Comparison of ENCODE assay signal across 8 cellular contexts in genomic region chr1:45011837-45012638, GRCh38. TPM values are rescaled to one million over a fixed set of nuclear protein-coding genes. Genes with fewer than 3 reads are reported as not detected.
DNase-seq lines count a peak whose midpoint lies in the region; ATAC-seq, FAIRE-seq and TF ChIP-seq lines count a peak whose summit lies in the region.

Gene UROD (plus strand): TSS chr1:45012254. CDS start chr1:45012266, 12 bp downstream.

- no peaks in the 10 kb centered on the region for H3K9me3 ChIP-seq in A549

- FAIRE-seq in A549 (lab: Jason Lieb, UNC), result no peak

- peak; percentile 42 for TF ChIP-seq POLR2A in A549 (IDR thresholded peaks at IDR 0.05; ENCODE audit: low read length)

- CTCF ChIA-PET in A549 (lab: Yijun Ruan, JAX), result interaction anchor here (0.7 to 20.8 kb wide), 7 partner anchors 25 to 481 kb away, joined by 3 to 488 read pairs (median 3); no protein-coding TSS in a partner anchor
- CTCF ChIA-PET in WTC11 (lab: Charles Lee), result interaction anchor here (0.8 to 13.0 kb wide), 18 partner anchors 21 to 480 kb away, joined by 3 to 317 read pairs (median 4); partner anchors contain the start of genes EIF2B3, PLK3 and TESK2

- H3K4me1 Mint-ChIP-seq in WTC11 (peaks cover 21% of the 10 kb centered on the region), immature natural killer cell (peaks cover 47 to 61% of the 10 kb centered on the region in 2 donors)

- no peak for TF ChIP-seq EP300 in A549 (IDR thresholded peaks at IDR 0.05)

- H3K36me3 Mint-ChIP-seq in WTC11, result peaks cover 2% of the 10 kb centered on the region
- peaks cover 11 to 12% (median 11%) of the 10 kb centered on the region in 3 donors for H3K36me3 Mint-ChIP-seq in immature natural killer cell

- H3K4me3 ChIP-seq in A549 (peak within 1 kb of the TSS; percentile 97), cardiac fibroblast (replicated peaks in 1 of 2; ENCODE audit: low read depth in 2 of 2, low read length in 2 of 2) (peak within 1 kb of the TSS; percentile 76 to 100)

- peaks cover 5% of the 10 kb centered on the region; the same call in 1 of the 2 replicates for H3K27me3 Mint-ChIP-seq in WTC11 (ENCODE audit: low read depth)
- peaks cover 2 to 4% (median 3%) of the 10 kb centered on the region in 3 donors for H3K27me3 Mint-ChIP-seq in immature natural killer cell (ENCODE audit: low read depth in 3 of 3)

- ATAC-seq in A549 (peak; percentile 60 to 85), GM18867 (IDR thresholded peaks at IDR 0.05; ENCODE audit: unreplicated experiment) (peak; percentile 60), HG03139 (IDR thresholded peaks at IDR 0.05; ENCODE audit: unreplicated experiment) (peak; percentile 61), WTC11 (peak; percentile 63)

- H3K27ac Mint-ChIP-seq in WTC11, result peak within 1 kb of the TSS; percentile 77
- H3K27ac Mint-ChIP-seq in immature natural killer cell, result peak within 1 kb of the TSS; percentile 86 to 97 (median 92)

- peaks cover 8% of the 10 kb centered on the region; the same call in 2 of the 3 replicates for H3K4me1 ChIP-seq in A549

- no peak for TF ChIP-seq RAD21 in A549 (conservative IDR thresholded peaks at IDR 0.05 in 1 of 2, IDR thresholded peaks at IDR 0.05 in 1 of 2)

- TF ChIP-seq CTCF in A549 (IDR thresholded peaks at IDR 0.05), result no peak
- no peak for TF ChIP-seq CTCF in WTC11 (IDR thresholded peaks at IDR 0.05)
- TF ChIP-seq CTCF in cardiac fibroblast (IDR thresholded peaks at IDR 0.05; ENCODE audit: low read depth, low read length), result no peak

- H3K27ac ChIP-seq in A549, result peak within 1 kb of the TSS; percentile 67 to 93

- POLR2A ChIA-PET in A549 (lab: Yijun Ruan, JAX) (interaction anchor here (0.7 to 3.4 kb wide), 10 partner anchors 25 to 510 kb away, joined by 3 to 57 read pairs (median 6); partner anchors contain the start of genes CCDC163, EIF2B3, MMACHC and MUTYH), WTC11 (lab: Charles Lee) (interaction anchor here (0.5 to 2.7 kb wide), 14 partner anchors 11 to 510 kb away, joined by 3 to 11 read pairs (median 4); partner anchors contain the start of genes EIF2B3, PLK3, PRDX1 and PTCH2)

- DNase-seq in A549 (ENCODE audit: low read depth in 1 of 2, low spot score in 1 of 2) (peak; percentile 92 to 94), NCI-H2227 (lab: John Stamatoyannopoulos, UW; ENCODE audit: unreplicated experiment) (peak; percentile 96), WTC11 (ENCODE audit: low spot score) (peak; percentile 94), cardiac fibroblast (ENCODE audit: low read depth in 2 of 2) (peak; percentile 98), immature natural killer cell (peak; percentile 85 to 88 (median 87)), smooth muscle cell of the brain vasculature (ENCODE audit: low read depth, low spot score) (peak; percentile 93)

- peak within 1 kb of the TSS; percentile 90 for H3K4me2 ChIP-seq in A549

- WGBS in A549 (ENCODE audit: missing lambda C conversion rate), result 2% methylated on average over 21 of the region's 21 CpGs

- H3K4me3 Mint-ChIP-seq in WTC11 (peak within 1 kb of the TSS; percentile 68), immature natural killer cell (peak within 1 kb of the TSS; percentile 88 to 96 (median 91))

- no peaks in the 10 kb centered on the region for H3K9me3 Mint-ChIP-seq in WTC11
- H3K9me3 Mint-ChIP-seq in immature natural killer cell, result no peaks in the 10 kb centered on the region

TF ChIP-seq in A549, 52 proteins besides CTCF, POLR2A, EP300 and RAD21:
- TF ChIP-seq BHLHE40 (IDR thresholded peaks at IDR 0.05; ENCODE audit: low read depth, low read length) (no peak), MYC (IDR thresholded peaks at IDR 0.05; ENCODE audit: borderline replicate concordance, low read length) (0 out of 2 replicates have a peak, but pooled peaks have one; percentile 45), CHD4 (IDR thresholded peaks at IDR 0.05; ENCODE audit: borderline replicate concordance) (no peak), RFX5 (IDR thresholded peaks at IDR 0.05) (no peak), ZNF302 (CRISPR knock-in tag; IDR thresholded peaks at IDR 0.05) (no peak), PHF8 (IDR thresholded peaks at IDR 0.05; ENCODE audit: borderline replicate concordance, low read depth) (peak; percentile 63; the same call in 1 of the 2 replicates), JUN (IDR thresholded peaks at IDR 0.05) (peak in 1 of 2 experiments; percentile 60; a peak in 2 of 5 replicates)
- TF ChIP-seq, protein P1, sequence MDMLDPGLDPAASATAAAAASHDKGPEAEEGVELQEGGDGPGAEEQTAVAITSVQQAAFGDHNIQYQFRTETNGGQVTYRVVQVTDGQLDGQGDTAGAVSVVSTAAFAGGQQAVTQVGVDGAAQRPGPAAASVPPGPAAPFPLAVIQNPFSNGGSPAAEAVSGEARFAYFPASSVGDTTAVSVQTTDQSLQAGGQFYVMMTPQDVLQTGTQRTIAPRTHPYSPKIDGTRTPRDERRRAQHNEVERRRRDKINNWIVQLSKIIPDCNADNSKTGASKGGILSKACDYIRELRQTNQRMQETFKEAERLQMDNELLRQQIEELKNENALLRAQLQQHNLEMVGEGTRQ (IDR thresholded peaks at IDR 0.05), result peak; percentile 84

TF ChIP-seq in WTC11, 78 proteins besides CTCF, POLR2A, EP300 and RAD21 (continues in another document):
- TF ChIP-seq ETV6 (CRISPR knock-in tag; IDR thresholded peaks at IDR 0.05), result peak; percentile 54; the same call in 1 of the 2 replicates
- TF ChIP-seq SMAD3 (CRISPR knock-in tag; IDR thresholded peaks at IDR 0.05; ENCODE audit: borderline replicate concordance), result no peak
- peak; percentile 20; the same call in 1 of the 2 replicates for TF ChIP-seq ARID4B (CRISPR knock-in tag; IDR thresholded peaks at IDR 0.05; ENCODE audit: borderline replicate concordance)
- TF ChIP-seq, protein P2, sequence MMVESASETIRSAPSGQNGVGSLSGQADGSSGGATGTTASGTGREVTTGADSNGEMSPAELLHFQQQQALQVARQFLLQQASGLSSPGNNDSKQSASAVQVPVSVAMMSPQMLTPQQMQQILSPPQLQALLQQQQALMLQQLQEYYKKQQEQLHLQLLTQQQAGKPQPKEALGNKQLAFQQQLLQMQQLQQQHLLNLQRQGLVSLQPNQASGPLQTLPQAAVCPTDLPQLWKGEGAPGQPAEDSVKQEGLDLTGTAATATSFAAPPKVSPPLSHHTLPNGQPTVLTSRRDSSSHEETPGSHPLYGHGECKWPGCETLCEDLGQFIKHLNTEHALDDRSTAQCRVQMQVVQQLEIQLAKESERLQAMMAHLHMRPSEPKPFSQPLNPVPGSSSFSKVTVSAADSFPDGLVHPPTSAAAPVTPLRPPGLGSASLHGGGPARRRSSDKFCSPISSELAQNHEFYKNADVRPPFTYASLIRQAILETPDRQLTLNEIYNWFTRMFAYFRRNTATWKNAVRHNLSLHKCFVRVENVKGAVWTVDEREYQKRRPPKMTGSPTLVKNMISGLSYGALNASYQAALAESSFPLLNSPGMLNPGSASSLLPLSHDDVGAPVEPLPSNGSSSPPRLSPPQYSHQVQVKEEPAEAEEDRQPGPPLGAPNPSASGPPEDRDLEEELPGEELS (CRISPR knock-in tag; IDR thresholded peaks at IDR 0.05), result 0 out of 2 replicates have a peak, but pooled peaks have one; percentile 30
- TF ChIP-seq, protein P3, sequence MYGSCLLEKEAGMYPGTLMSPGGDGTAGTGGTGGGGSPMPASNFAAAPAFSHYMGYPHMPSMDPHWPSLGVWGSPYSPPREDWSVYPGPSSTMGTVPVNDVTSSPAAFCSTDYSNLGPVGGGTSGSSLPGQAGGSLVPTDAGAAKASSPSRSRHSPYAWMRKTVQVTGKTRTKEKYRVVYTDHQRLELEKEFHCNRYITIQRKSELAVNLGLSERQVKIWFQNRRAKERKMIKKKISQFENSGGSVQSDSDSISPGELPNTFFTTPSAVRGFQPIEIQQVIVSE (CRISPR knock-in tag; IDR thresholded peaks at IDR 0.05; ENCODE audit: borderline replicate concordance), result no peak
- no peak for TF ChIP-seq NFYB (CRISPR knock-in tag; conservative IDR thresholded peaks at IDR 0.05; ENCODE audit: low read depth)

RNA-seq across cellular contexts. Expression of gene UROD, which starts in this region (rescaled TPM):
- 59.0 and 74.5 TPM in 2 replicates for polyA plus RNA-seq in A549 (2011; rRNA removed)
- polyA plus RNA-seq in A549 (2012; cell fraction: cytosol; rRNA removed), result 96.1 and 96.5 TPM in 2 replicates
- 112 and 145 TPM in 2 replicates for polyA plus RNA-seq in A549 (2012; cell fraction: nucleus; rRNA removed)
- 52.6 to 58.6 TPM (median 57.8 TPM) in 3 replicates for polyA plus RNA-seq in A549 (2017; fragmentation: RNase III; extraction: RNeasy Plus Mini Kit Qiagen cat#74134 plus additional on column Dnase treatment)
- 48.4 and 59.4 TPM in 2 replicates for polyA minus RNA-seq in A549 (2011; rRNA and poly(A)+ RNA removed)
- total RNA-seq in WTC11 (2021), result 95.2 to 118 TPM (median 96.0 TPM) in 3 replicates
- polyA plus RNA-seq in immature natural killer cell, result 100 to 1,000 TPM in 2 of 3 donors, 10 to 100 TPM in 1; 67.6 to 110 (median 102) TPM

Comparison
In these comparisons a context has a peak if more than half of its experiments do, and no peak if none do; other contexts are left out.
1. Peak in every context shown above with its lines: DNase-seq, ATAC-seq, H3K4me3 ChIP-seq and H3K27ac ChIP-seq.